In the genomic region with DNA sequence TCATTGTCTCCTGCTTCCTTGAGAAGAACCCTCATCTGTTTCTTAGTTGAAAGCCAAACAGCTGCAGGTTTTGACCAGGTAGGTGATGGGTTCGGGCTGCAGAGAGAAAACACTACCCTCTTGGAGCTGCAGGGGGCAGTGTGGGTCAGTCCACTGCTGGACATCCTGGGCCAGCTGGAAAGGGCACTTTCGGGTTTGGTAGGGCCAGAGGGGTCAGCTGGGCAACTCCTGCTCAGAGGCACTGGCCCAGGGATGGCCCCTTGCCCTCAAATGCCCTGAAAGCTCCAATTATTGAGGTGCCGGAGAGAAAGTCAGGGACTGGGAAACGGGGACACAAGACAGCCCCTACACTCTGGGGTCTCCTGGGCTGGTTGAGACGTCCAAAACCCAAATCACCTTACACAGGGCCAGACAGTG, we compare ENCODE assay signal across 7 cellular contexts.
DNase-seq lines count a peak whose midpoint lies in the region; ATAC-seq and TF ChIP-seq lines count a peak whose summit lies in the region.

No MANE protein-coding gene starts in this region.

- no peaks in the 10 kb centered on the region for H3K27me3 ChIP-seq in thoracic aorta (replicated peaks; ENCODE audit: insufficient read depth)

- H3K9me3 ChIP-seq in mucosa of descending colon (no peaks in the 10 kb centered on the region), thoracic aorta (no peaks in the 10 kb centered on the region)

- ATAC-seq in GM18907 (IDR thresholded peaks at IDR 0.05; ENCODE audit: unreplicated experiment) (peak; percentile 71), HG03565 (IDR thresholded peaks at IDR 0.05; ENCODE audit: unreplicated experiment) (peak; percentile 53), mucosa of descending colon (peak; percentile 83), thoracic aorta (ENCODE audit: insufficient number of reproducible peaks, low FRiP score, low read depth) (peak; percentile 44), GM18520 (IDR thresholded peaks at IDR 0.05; ENCODE audit: unreplicated experiment) (no peak)

- H3K4me1 ChIP-seq in mucosa of descending colon (ENCODE audit: low read depth) = peaks cover 3% of the 10 kb centered on the region
- H3K4me1 ChIP-seq in thoracic aorta (ENCODE audit: control insufficient read depth in 1 of 2, low read depth in 2 of 2) = peaks cover 11 to 25% of the 10 kb centered on the region in 2 donors

- DNase-seq in activated CD4-positive, alpha-beta T cell treated with anti-CD3 and anti-CD28 coated beads for 1 hour = peak; percentile 37
- DNase-seq in coronary artery (ENCODE audit: low spot score) = no peak
- peak in 2 of 3 donors; percentile 71 to 77 for DNase-seq in mucosa of descending colon
- DNase-seq in thoracic aorta (ENCODE audit: low spot score) = no peak

- intact Hi-C loops in mucosa of descending colon (cut with DNase I, micrococcal nuclease) = no loop called here

- H3K36me3 ChIP-seq in mucosa of descending colon (ENCODE audit: low read depth) (no peaks in the 10 kb centered on the region), thoracic aorta (no peaks in the 10 kb centered on the region)

- no peak overlapping the region for H3K4me3 ChIP-seq in coronary artery
- no peak overlapping the region for H3K4me3 ChIP-seq in mucosa of descending colon
- no peak overlapping the region for H3K4me3 ChIP-seq in thoracic aorta

- peak; percentile 79 for TF ChIP-seq CTCF in coronary artery (IDR thresholded peaks at IDR 0.05)
- peak; percentile 49 for TF ChIP-seq CTCF in mucosa of descending colon (IDR thresholded peaks at IDR 0.05)
- TF ChIP-seq CTCF in thoracic aorta (IDR thresholded peaks at IDR 0.05) = peak; percentile 87

- H3K27ac ChIP-seq in coronary artery (no peak overlapping the region), thoracic aorta (no peak overlapping the region)

Comparison
In these comparisons a context has a peak if more than half of its experiments do, and no peak if none do; other contexts are left out.
1. DNase-seq: peak in activated CD4-positive, alpha-beta T cell treated with anti-CD3 and anti-CD28 coated beads for 1 hour (single experiment) and mucosa of descending colon (2 of 3); none in coronary artery (single experiment) and thoracic aorta (single experiment).
2. Peak in every context shown above with its lines, with median percentiles within 50 percentile points of each other: CTCF ChIP-seq.